1 cellular context compared by ENCODE assay signal in genomic region chr2:162220438-162220837, GRCh38.
TF ChIP-seq lines count a peak whose summit lies in the region.

No MANE protein-coding gene starts in this region.

TF ChIP-seq in IMR-90, 13 proteins besides CTCF, POLR2A, EP300 and RAD21:
- TF ChIP-seq FOS (IDR thresholded peaks at IDR 0.05; ENCODE audit: low read depth, low read length) (no peak), MAFK (IDR thresholded peaks at IDR 0.05; ENCODE audit: low read depth, low read length) (no peak), MAZ (IDR thresholded peaks at IDR 0.05; ENCODE audit: borderline replicate concordance, low read depth, low read length) (no peak), RCOR1 (IDR thresholded peaks at IDR 0.05; ENCODE audit: insufficient replicate concordance, low read length) (no peak), NFE2L2 (IDR thresholded peaks at IDR 0.05; ENCODE audit: low read depth, low read length) (no peak), SMC3 (IDR thresholded peaks at IDR 0.05; ENCODE audit: low read depth, low read length) (no peak), CEBPB (IDR thresholded peaks at IDR 0.05; ENCODE audit: low read depth, low read length) (no peak), BHLHE40 (IDR thresholded peaks at IDR 0.05; ENCODE audit: low read depth, low read length) (no peak), USF2 (IDR thresholded peaks at IDR 0.05; ENCODE audit: low read depth, low read length) (no peak), MXI1 (IDR thresholded peaks at IDR 0.05; ENCODE audit: borderline replicate concordance, low read depth, low read length) (no peak), RFX5 (IDR thresholded peaks at IDR 0.05; ENCODE audit: low read depth, low read length) (no peak), CHD1 (IDR thresholded peaks at IDR 0.05; ENCODE audit: low read depth, low read length) (no peak)
- TF ChIP-seq, protein P1, sequence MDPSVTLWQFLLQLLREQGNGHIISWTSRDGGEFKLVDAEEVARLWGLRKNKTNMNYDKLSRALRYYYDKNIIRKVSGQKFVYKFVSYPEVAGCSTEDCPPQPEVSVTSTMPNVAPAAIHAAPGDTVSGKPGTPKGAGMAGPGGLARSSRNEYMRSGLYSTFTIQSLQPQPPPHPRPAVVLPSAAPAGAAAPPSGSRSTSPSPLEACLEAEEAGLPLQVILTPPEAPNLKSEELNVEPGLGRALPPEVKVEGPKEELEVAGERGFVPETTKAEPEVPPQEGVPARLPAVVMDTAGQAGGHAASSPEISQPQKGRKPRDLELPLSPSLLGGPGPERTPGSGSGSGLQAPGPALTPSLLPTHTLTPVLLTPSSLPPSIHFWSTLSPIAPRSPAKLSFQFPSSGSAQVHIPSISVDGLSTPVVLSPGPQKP (IDR thresholded peaks at IDR 0.05; ENCODE audit: borderline replicate concordance, low read depth, low read length), result no peak
